ENCODE assay signal across 12 cellular contexts in genomic region chr1:111605553-111605952, GRCh38. TPM values are rescaled to one million over a fixed set of nuclear protein-coding genes. Genes with fewer than 3 reads are reported as not detected.
DNase-seq lines count a peak whose midpoint lies in the region; ATAC-seq and TF ChIP-seq lines count a peak whose summit lies in the region.
"Had no signal": no experiment of that assay in that cellular context is flagged by ENCODE, and none has a peak within 500 bp of the region (broad histone marks: within the 10 kb centered on the region; RNA-seq: fewer than 3 reads in every experiment).

No MANE protein-coding gene starts in this region.

- DNase-seq in CD8-positive, alpha-beta memory T cell, result no peak
- peak; percentile 49 to 59 for DNase-seq in NOMO-1 (lab: John Stamatoyannopoulos, UW; ENCODE audit: unreplicated experiment in 2 of 2)
- no peak for DNase-seq in esophagus muscularis mucosa (ENCODE audit: extremely low spot score)
- DNase-seq in neural progenitor cell (ENCODE audit: low spot score), result no peak
- DNase-seq in NCI-H2196 (lab: John Stamatoyannopoulos, UW; ENCODE audit: unreplicated experiment), result no peak
- DNase-seq: hippocampal formation, NCI-H1694 treated with DMSO at 0.1 percent for 48 hours had no signal

- POLR2A ChIA-PET in CD8-positive, alpha-beta memory T cell (lab: Charles Lee), result interaction anchor here (1.0 to 1.1 kb wide), 2 partner anchors 13 to 14 kb away, joined by 6 read pairs; partner anchors contain the start of gene RAP1A

- no peak overlapping the region for H2AFZ ChIP-seq in neural progenitor cell (replicated peaks)

- H3K4me3 ChIP-seq in CD8-positive, alpha-beta memory T cell (ENCODE audit: low read length), result no peak overlapping the region
- H3K4me3 ChIP-seq in esophagus muscularis mucosa (no peak overlapping the region), neural progenitor cell (no peak overlapping the region)
- H3K4me3 ChIP-seq: adrenal gland had no signal

- H3K36me3 Mint-ChIP-seq in CD8-positive, alpha-beta memory T cell, result peaks cover 0 to 2% (median 0%) of the 10 kb centered on the region in 3 donors
- H3K36me3 Mint-ChIP-seq in neural progenitor cell, result peaks cover 2% of the 10 kb centered on the region

- no peaks in the 10 kb centered on the region for H4K20me1 ChIP-seq in neural progenitor cell (ENCODE audit: low read depth)

- H3K27me3 Mint-ChIP-seq in CD8-positive, alpha-beta memory T cell, result no peaks in the 10 kb centered on the region
- H3K27me3 Mint-ChIP-seq in neural progenitor cell (ENCODE audit: insufficient read depth, low read depth), result peaks cover 10% of the 10 kb centered on the region

- no peaks in the 10 kb centered on the region for H3K27me3 ChIP-seq in CD8-positive, alpha-beta memory T cell (ENCODE audit: insufficient read depth, low read length, poor library complexity, severe bottlenecking)
- no peaks in the 10 kb centered on the region for H3K27me3 ChIP-seq in esophagus muscularis mucosa
- H3K27me3 ChIP-seq in neural progenitor cell, result no peaks in the 10 kb centered on the region
- H3K27me3 ChIP-seq: adrenal gland had no signal

- H3F3A ChIP-seq in neural progenitor cell (ENCODE audit: low read depth), result no peaks in the 10 kb centered on the region

- H3K4me1 ChIP-seq in CD8-positive, alpha-beta memory T cell (ENCODE audit: insufficient read depth, low read length), result peaks cover 62% of the 10 kb centered on the region
- H3K4me1 ChIP-seq in esophagus muscularis mucosa (peaks cover 14 to 66% (median 60%) of the 10 kb centered on the region in 4 donors), neural progenitor cell (peaks cover 5% of the 10 kb centered on the region)
- H3K4me1 ChIP-seq: adrenal gland had no signal

- no peak for TF ChIP-seq POLR2A in esophagus muscularis mucosa (IDR thresholded peaks at IDR 0.05; ENCODE audit: low read depth)

- H3K4me2 ChIP-seq in neural progenitor cell, result no peak overlapping the region

- H3K4me1 Mint-ChIP-seq in CD8-positive, alpha-beta memory T cell, result peaks cover 60 to 71% (median 63%) of the 10 kb centered on the region in 3 donors
- H3K4me1 Mint-ChIP-seq in neural progenitor cell, result peaks cover 13% of the 10 kb centered on the region

- no peaks in the 10 kb centered on the region for H3K36me3 ChIP-seq in CD8-positive, alpha-beta memory T cell (ENCODE audit: insufficient read depth, low read length)
- H3K36me3 ChIP-seq in esophagus muscularis mucosa (no peaks in the 10 kb centered on the region), neural progenitor cell (no peaks in the 10 kb centered on the region)
- H3K36me3 ChIP-seq: adrenal gland had no signal

- H3K4me3 Mint-ChIP-seq in CD8-positive, alpha-beta memory T cell, result peak overlapping the region in 2 of 7 donors; percentile 37 to 77
- H3K4me3 Mint-ChIP-seq in neural progenitor cell, result no peak overlapping the region

- ATAC-seq in HG03139 (IDR thresholded peaks at IDR 0.05; ENCODE audit: unreplicated experiment), result no peak
- no peak for ATAC-seq in GM21381 (IDR thresholded peaks at IDR 0.05; ENCODE audit: unreplicated experiment)
- ATAC-seq in GM18907 (IDR thresholded peaks at IDR 0.05; ENCODE audit: unreplicated experiment), result no peak

- H3K9me3 Mint-ChIP-seq in CD8-positive, alpha-beta memory T cell, result no peaks in the 10 kb centered on the region
- H3K9me3 Mint-ChIP-seq in neural progenitor cell, result peaks cover 13% of the 10 kb centered on the region
- H3K9me3 Mint-ChIP-seq: T-helper 2 cell treated with Interferon-gamma antibody and Interleukin-4, amounts not matched to agents 5 μg/mL and 100 μg/mL, for 36 hours had no signal

- CTCF ChIA-PET in CD8-positive, alpha-beta memory T cell (lab: Charles Lee), result interaction anchor here (1.6 to 2.0 kb wide), 2 partner anchors 10 to 97 kb away, joined by 7 to 8 read pairs; no protein-coding TSS in a partner anchor

- peak overlapping the region; percentile 61 to 97 (median 88) for H3K27ac Mint-ChIP-seq in CD8-positive, alpha-beta memory T cell
- H3K27ac Mint-ChIP-seq in neural progenitor cell, result peak overlapping the region; percentile 89

- intact Hi-C loops in esophagus muscularis mucosa (cut with DNase I), result no loop called here

- no peak overlapping the region for H3K9ac ChIP-seq in neural progenitor cell

- H3K9me3 ChIP-seq in CD8-positive, alpha-beta memory T cell (ENCODE audit: low read length), result no peaks in the 10 kb centered on the region
- H3K9me3 ChIP-seq in esophagus muscularis mucosa (no peaks in the 10 kb centered on the region), neural progenitor cell (ENCODE audit: low read depth) (no peaks in the 10 kb centered on the region)
- H3K9me3 ChIP-seq: adrenal gland had no signal

- H3K79me2 ChIP-seq in neural progenitor cell (ENCODE audit: low read depth), result no peaks in the 10 kb centered on the region

- no peak for TF ChIP-seq EP300 in esophagus muscularis mucosa (IDR thresholded peaks at IDR 0.05)

- H3K27ac ChIP-seq in CD8-positive, alpha-beta memory T cell (ENCODE audit: low read depth, low read length), result no peak overlapping the region
- peak overlapping the region; percentile 71 to 81 (median 74) for H3K27ac ChIP-seq in esophagus muscularis mucosa (replicated peaks in 1 of 4)
- H3K27ac ChIP-seq in neural progenitor cell, result no peak overlapping the region
- H3K27ac ChIP-seq: adrenal gland had no signal

- TF ChIP-seq CTCF in esophagus muscularis mucosa (IDR thresholded peaks at IDR 0.05) (peak in 1 of 3 experiments; percentile 32), neural progenitor cell (IDR thresholded peaks at IDR 0.05) (no peak)

RNA-seq across cellular contexts. Expression of gene RAP1A, which starts 14.0 kb away (rescaled TPM):
- 100 to 1,000 TPM; 252 to 256 TPM for total RNA-seq in CD8-positive, alpha-beta memory T cell
- 60.8 TPM for polyA plus RNA-seq in CD8-positive, alpha-beta memory T cell
- total RNA-seq in esophagus muscularis mucosa (100 to 1,000 TPM; 171 to 325 (median 216) TPM), neural progenitor cell (ENCODE audit: low replicate concordance) (10.4 and 27.5 TPM in 2 replicates)

Comparison
In these comparisons a context has a peak if more than half of its experiments do, and no peak if none do; other contexts are left out.
1. DNase-seq: peak in NOMO-1 (2 of 2); none in CD8-positive, alpha-beta memory T cell (0 of 5), esophagus muscularis mucosa (single experiment), neural progenitor cell (single experiment) and NCI-H2196 (single experiment).
2. H3K27ac ChIP-seq: peak in esophagus muscularis mucosa (4 of 4); none in CD8-positive, alpha-beta memory T cell (single experiment) and neural progenitor cell (single experiment).